In genomic region chr4:99705891-99706290, GRCh38 we compare ENCODE assay signal across 37 cellular contexts. TPM values are rescaled to one million over a fixed set of nuclear protein-coding genes. Genes with fewer than 3 reads are reported as not detected.
"Had no signal": no experiment of that assay in that cellular context is flagged by ENCODE, and none has a peak within 500 bp of the region (broad histone marks: within the 10 kb centered on the region; RNA-seq: fewer than 3 reads in every experiment).

No MANE protein-coding gene starts in this region.

- FAIRE-seq: astrocyte, bronchial epithelial cell had no signal

- DNase-seq: activated effector memory CD4-positive, alpha-beta T cell treated with anti-CD3 and anti-CD28 coated beads, Interleukin-2, amount 50 U/mL, for 16 hours; activated effector memory CD4-positive, alpha-beta T cell treated with Interleukin-2 at 50 U/mL for 16 hours; activated gamma-delta T cell; activated gamma-delta T cell treated with Interleukin-2 at 50 U/mL for 16 hours; activated naive CD4-positive, alpha-beta T cell; activated naive CD4-positive, alpha-beta T cell treated with anti-CD3 and anti-CD28 coated beads for 36 hours; activated naive CD4-positive, alpha-beta T cell treated with anti-CD3 and anti-CD28 coated beads, Interleukin-2, amount 10 ng/mL, durations not matched to agents 7 days and 5 days; activated naive CD4-positive, alpha-beta T cell treated with anti-CD3 and anti-CD28 coated beads, Interleukin-2, amount 50 U/mL, for 16 hours; activated naive CD4-positive, alpha-beta T cell treated with Interleukin-2 at 50 U/mL for 16 hours; activated naive CD8-positive, alpha-beta T cell treated with anti-CD3 and anti-CD28 coated beads for 36 hours; activated naive CD8-positive, alpha-beta T cell treated with anti-CD3 and anti-CD28 coated beads, Interleukin-2, amount 10 ng/mL, durations not matched to agents 7 days and 5 days; activated naive CD8-positive, alpha-beta T cell treated with anti-CD3 and anti-CD28 coated beads, Interleukin-2, amount 50 U/mL, for 24 hours; activated T-cell treated with anti-CD3 and anti-CD28 coated beads, Interleukin-2, amount 50 U/mL, for 1 hour; activated T-cell treated with anti-CD3 and anti-CD28 coated beads, Interleukin-2, amount 50 U/mL, for 24 hours; activated T-cell treated with anti-CD3 and anti-CD28 coated beads, Interleukin-2, amount 50 U/mL, for 4 hours; activated T-cell treated with anti-CD3 and anti-CD28 coated beads, Interleukin-2, amount 50 U/mL, for 48 hours; activated T-cell treated with anti-CD3 and anti-CD28 coated beads, Interleukin-2, amount 50 U/mL, for 72 hours; amniotic stem cell; amygdala; anterior cingulate cortex; aorta; body of pancreas; brain microvascular endothelial cell; caudate nucleus; central memory CD4-positive, alpha-beta T cell; cerebellar nuclear complex had no signal

- ATAC-seq: activated naive CD4-positive, alpha-beta T cell treated with anti-CD3 and anti-CD28 coated beads, Interleukin-2, amount 50 U/mL, for 72 hours; activated naive CD8-positive, alpha-beta T cell treated with anti-CD3 and anti-CD28 coated beads, Interleukin-2, amount 50 U/mL, for 24 hours; activated T-cell treated with anti-CD3 and anti-CD28 coated beads, Interleukin-2, amount 50 U/mL, for 4 hours; activated T-cell treated with anti-CD3 and anti-CD28 coated beads, Interleukin-2, amount 50 U/mL, for 72 hours; activated T-helper 17 cell treated with anti-CD3 and anti-CD28 coated beads, Interleukin-2, amount 50 U/mL, for 72 hours; body of pancreas had no signal

- H3K4me3 ChIP-seq: ascending aorta, body of pancreas, breast epithelium, cardiac muscle cell had no signal

- H3K4me1 ChIP-seq: ascending aorta, breast epithelium had no signal

- H3K9me3 ChIP-seq: ascending aorta, body of pancreas, breast epithelium had no signal

- H3K36me3 ChIP-seq: ascending aorta, brain microvascular endothelial cell, breast epithelium, cardiac muscle cell had no signal

- H3K27ac ChIP-seq: ascending aorta, body of pancreas, brain microvascular endothelial cell, breast epithelium, cardiac muscle cell had no signal

- H3K27me3 ChIP-seq: ascending aorta, body of pancreas, brain microvascular endothelial cell, breast epithelium, cardiac muscle cell had no signal

RNA-seq across cellular contexts. Expression of gene C4orf54, which starts 48.3 kb away (rescaled TPM):
- total RNA-seq: activated naive CD4-positive, alpha-beta T cell treated with anti-CD3 and anti-CD28 coated beads for 36 hours; activated naive CD4-positive, alpha-beta T cell treated with anti-CD3 and anti-CD28 coated beads, Interleukin-2, amount 50 U/mL, for 72 hours; activated naive CD8-positive, alpha-beta T cell treated with anti-CD3 and anti-CD28 coated beads for 36 hours; activated naive CD8-positive, alpha-beta T cell treated with anti-CD3 and anti-CD28 coated beads, Interleukin-2, amount 10 ng/mL, durations not matched to agents 7 days and 5 days; activated T-cell treated with anti-CD3 and anti-CD28 coated beads, Interleukin-2, amount 50 U/mL, for 4 hours; activated T-cell treated with anti-CD3 and anti-CD28 coated beads, Interleukin-2, amount 50 U/mL, for 72 hours; activated T-helper 1 cell treated with anti-CD3 and anti-CD28 coated beads, Interleukin-12 subunit alpha, Interleukin-12 subunit beta, Interleukin-2, Interleukin-4 antibody, amounts not matched to agents 30 ng/mL and 10 ng/mL and 1 ng/mL, durations not matched to agents 14 hours and 24 hours and 36 hours; activated T-helper 17 cell treated with anti-CD3 and anti-CD28 coated beads, Interleukin-2, amount 50 U/mL, for 72 hours; activated T-helper 2 cell treated with anti-CD3 and anti-CD28 coated beads, Interferon-gamma antibody, Interleukin-2, Interleukin-4, amounts not matched to agents 10 μg/mL and 5 μg/mL and 100 μg/mL, durations not matched to agents 14 hours and 24 hours and 36 hours; ascending aorta; astrocyte; breast epithelium; cerebellum; chondrocyte had no signal
- polyA plus RNA-seq: cardiac muscle cell had no signal
